Comparison of ENCODE assay signal across 23 cellular contexts in the genomic region with DNA sequence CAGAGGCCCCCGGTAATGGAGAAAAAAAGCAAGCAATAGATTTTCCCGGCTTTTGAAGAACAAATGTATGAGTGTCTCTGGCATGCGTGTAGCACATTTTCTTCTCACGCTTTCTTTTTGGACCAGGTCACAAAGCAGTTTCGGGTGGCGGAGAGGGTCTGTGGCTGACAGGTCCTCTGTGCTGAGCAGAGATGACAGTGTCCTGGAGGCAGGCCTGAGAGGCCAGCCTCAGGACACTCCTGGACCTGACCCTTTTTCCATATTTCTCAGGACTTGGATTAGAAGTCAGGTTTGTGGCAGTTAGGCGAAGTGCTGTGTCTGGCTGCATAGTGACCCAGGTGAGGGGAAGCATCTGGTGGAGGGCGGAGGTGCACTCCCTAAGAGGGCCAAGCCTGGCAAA. TPM values are rescaled to one million over a fixed set of nuclear protein-coding genes. Genes with fewer than 3 reads are reported as not detected.
DNase-seq lines count a peak whose midpoint lies in the region; ATAC-seq and TF ChIP-seq lines count a peak whose summit lies in the region.
"Had no signal": no experiment of that assay in that cellular context is flagged by ENCODE, and none has a peak within 500 bp of the region (broad histone marks: within the 10 kb centered on the region; RNA-seq: fewer than 3 reads in every experiment).

No MANE protein-coding gene starts in this region.

- no peaks in the 10 kb centered on the region for H3K9me3 Mint-ChIP-seq in activated CD4-positive, alpha-beta T cell treated with anti-CD3 and anti-CD28 coated beads for 36 hours (ENCODE audit: low read depth)
- H3K9me3 Mint-ChIP-seq in CD8-positive, alpha-beta memory T cell: no peaks in the 10 kb centered on the region
- no peaks in the 10 kb centered on the region for H3K9me3 Mint-ChIP-seq in effector memory CD8-positive, alpha-beta T cell
- H3K9me3 Mint-ChIP-seq: activated naive CD4-positive, alpha-beta T cell treated with anti-CD3 and anti-CD28 coated beads, Interleukin-2, amount 50 U/mL, for 24 hours; dendritic cell treated with granulocyte-macrophage colony-stimulating factor and Interleukin-4, amounts not matched to agents 40 ng/mL and 50 ng/mL, for 4 days; neural crest cell had no signal

- H3K27me3 Mint-ChIP-seq in activated CD4-positive, alpha-beta T cell treated with anti-CD3 and anti-CD28 coated beads for 36 hours: no peaks in the 10 kb centered on the region
- H3K27me3 Mint-ChIP-seq in CD8-positive, alpha-beta memory T cell: peaks cover 0 to 1% of the 10 kb centered on the region in 2 donors
- H3K27me3 Mint-ChIP-seq in effector memory CD8-positive, alpha-beta T cell: no peaks in the 10 kb centered on the region
- H3K27me3 Mint-ChIP-seq: activated naive CD4-positive, alpha-beta T cell treated with anti-CD3 and anti-CD28 coated beads, Interleukin-2, amount 50 U/mL, for 24 hours; dendritic cell treated with granulocyte-macrophage colony-stimulating factor and Interleukin-4, amounts not matched to agents 40 ng/mL and 50 ng/mL, for 4 days had no signal

- CTCF ChIA-PET in activated CD4-positive, alpha-beta T cell treated with anti-CD3 and anti-CD28 coated beads for 36 hours (lab: Charles Lee): no interaction called here
- CTCF ChIA-PET in CD8-positive, alpha-beta memory T cell (lab: Charles Lee): interaction anchor here (1.3 to 2.2 kb wide), 4 partner anchors 13 to 111 kb away, joined by 4 to 12 read pairs (median 4); no protein-coding TSS in a partner anchor

- H3K4me3 ChIP-seq in CD8-positive, alpha-beta memory T cell (ENCODE audit: low read length): no peak overlapping the region
- H3K4me3 ChIP-seq in prostate gland: no peak overlapping the region
- H3K4me3 ChIP-seq: body of pancreas, upper lobe of left lung had no signal

- no peaks in the 10 kb centered on the region for H3K9me3 ChIP-seq in CD8-positive, alpha-beta memory T cell (ENCODE audit: low read length)
- H3K9me3 ChIP-seq in prostate gland: no peaks in the 10 kb centered on the region
- H3K9me3 ChIP-seq: body of pancreas, upper lobe of left lung had no signal

- H3K36me3 ChIP-seq in CD8-positive, alpha-beta memory T cell (ENCODE audit: insufficient read depth, low read length): peaks cover 28% of the 10 kb centered on the region
- H3K36me3 ChIP-seq in prostate gland: no peaks in the 10 kb centered on the region

- POLR2A ChIA-PET in activated CD4-positive, alpha-beta T cell treated with anti-CD3 and anti-CD28 coated beads for 36 hours (lab: Charles Lee): no interaction called here
- POLR2A ChIA-PET in CD8-positive, alpha-beta memory T cell (lab: Charles Lee): interaction anchor here (1.7 kb wide), 1 partner anchor 13 kb away, joined by 6 read pairs; no protein-coding TSS in a partner anchor

- 62% methylated on average over 8 of the region's 8 CpGs for WGBS in prostate gland

- H3K4me1 Mint-ChIP-seq in activated CD4-positive, alpha-beta T cell treated with anti-CD3 and anti-CD28 coated beads for 36 hours: peaks cover 43% of the 10 kb centered on the region
- peaks cover 65 to 85% (median 71%) of the 10 kb centered on the region in 3 donors for H3K4me1 Mint-ChIP-seq in CD8-positive, alpha-beta memory T cell
- H3K4me1 Mint-ChIP-seq in effector memory CD8-positive, alpha-beta T cell (ENCODE audit: low read depth in 2 of 2): peaks cover 43 to 44% of the 10 kb centered on the region in 2 donors

- H3K4me3 Mint-ChIP-seq in activated CD4-positive, alpha-beta T cell treated with anti-CD3 and anti-CD28 coated beads for 36 hours: no peak overlapping the region
- peak overlapping the region in 4 of 7 donors; percentile 4 to 37 (median 20) for H3K4me3 Mint-ChIP-seq in CD8-positive, alpha-beta memory T cell
- peak overlapping the region in 1 of 2 donors; percentile 23 for H3K4me3 Mint-ChIP-seq in effector memory CD8-positive, alpha-beta T cell
- H3K4me3 Mint-ChIP-seq: activated naive CD4-positive, alpha-beta T cell treated with anti-CD3 and anti-CD28 coated beads, Interleukin-2, amount 50 U/mL, for 24 hours; dendritic cell treated with granulocyte-macrophage colony-stimulating factor and Interleukin-4, amounts not matched to agents 40 ng/mL and 50 ng/mL, for 4 days; neural crest cell had no signal

- no peak for ATAC-seq in activated CD4-positive, alpha-beta T cell treated with anti-CD3 and anti-CD28 coated beads for 36 hours
- ATAC-seq in effector memory CD8-positive, alpha-beta T cell (replicated peaks): no peak
- ATAC-seq in GM19452 (IDR thresholded peaks at IDR 0.05; ENCODE audit: unreplicated experiment) (no peak), HG02938 (IDR thresholded peaks at IDR 0.05; ENCODE audit: unreplicated experiment) (no peak), HG03354 (IDR thresholded peaks at IDR 0.05; ENCODE audit: poor library complexity, severe bottlenecking, unreplicated experiment) (no peak)
- ATAC-seq: body of pancreas had no signal

- no peak for DNase-seq in activated CD4-positive, alpha-beta T cell treated with anti-CD3 and anti-CD28 coated beads for 36 hours
- no peak for DNase-seq in activated CD4-positive, alpha-beta T cell treated with anti-CD3 and anti-CD28 coated beads for 4 hours
- no peak for DNase-seq in CD8-positive, alpha-beta memory T cell
- DNase-seq in effector memory CD8-positive, alpha-beta T cell: no peak
- DNase-seq in prostate gland (ENCODE audit: low spot score): no peak
- DNase-seq: body of pancreas; GOT3; Karpas-422; kidney glomerular epithelial cell; NCI-H1092 treated with DMSO at 0.1 percent for 48 hours; NCI-H510A; retina; SHP77; stimulated activated naive CD4-positive, alpha-beta T cell treated with Interleukin-2 at 50 U/mL for 16 hours; T-helper 1 cell; upper lobe of left lung had no signal

- peaks cover 34% of the 10 kb centered on the region for H3K36me3 Mint-ChIP-seq in activated CD4-positive, alpha-beta T cell treated with anti-CD3 and anti-CD28 coated beads for 36 hours (ENCODE audit: low read depth)
- H3K36me3 Mint-ChIP-seq in CD8-positive, alpha-beta memory T cell: peaks cover 4 to 77% (median 16%) of the 10 kb centered on the region in 3 donors
- H3K36me3 Mint-ChIP-seq in effector memory CD8-positive, alpha-beta T cell (ENCODE audit: insufficient read depth): peaks cover 89% of the 10 kb centered on the region

- H3K27ac Mint-ChIP-seq in activated CD4-positive, alpha-beta T cell treated with anti-CD3 and anti-CD28 coated beads for 36 hours: peak overlapping the region; percentile 15
- H3K27ac Mint-ChIP-seq in CD8-positive, alpha-beta memory T cell: peak overlapping the region in 5 of 8 donors; percentile 67 to 96 (median 88)
- peak overlapping the region; percentile 87 to 99 for H3K27ac Mint-ChIP-seq in effector memory CD8-positive, alpha-beta T cell
- H3K27ac Mint-ChIP-seq: dendritic cell treated with granulocyte-macrophage colony-stimulating factor and Interleukin-4, amounts not matched to agents 40 ng/mL and 50 ng/mL, for 4 days had no signal

- intact Hi-C loops in activated CD4-positive, alpha-beta T cell treated with anti-CD3 and anti-CD28 coated beads for 36 hours (cut with DNase I, micrococcal nuclease): loop anchor here in 1 of 2 experiments (1.0 kb wide), 1 partner anchor 13 kb away; no protein-coding TSS in a partner anchor
- intact Hi-C loops in prostate gland (cut with DNase I): no loop called here

- no peaks in the 10 kb centered on the region for H3K27me3 ChIP-seq in CD8-positive, alpha-beta memory T cell (ENCODE audit: insufficient read depth, low read length, poor library complexity, severe bottlenecking)
- H3K27me3 ChIP-seq in prostate gland (replicated peaks; ENCODE audit: insufficient read depth): no peaks in the 10 kb centered on the region
- H3K27me3 ChIP-seq: body of pancreas, upper lobe of left lung had no signal

- peaks cover 35% of the 10 kb centered on the region for H3K4me1 ChIP-seq in CD8-positive, alpha-beta memory T cell (ENCODE audit: insufficient read depth, low read length)
- H3K4me1 ChIP-seq in prostate gland (replicated peaks): no peaks in the 10 kb centered on the region

- TF ChIP-seq POLR2A in prostate gland (IDR thresholded peaks at IDR 0.05): no peak

- TF ChIP-seq CTCF in prostate gland (IDR thresholded peaks at IDR 0.05): no peak

- no peak overlapping the region for H3K27ac ChIP-seq in CD8-positive, alpha-beta memory T cell (ENCODE audit: low read depth, low read length)
- H3K27ac ChIP-seq in prostate gland: peak overlapping the region; percentile 1 to 3
- H3K27ac ChIP-seq: 22Rv1 had no signal

RNA-seq across cellular contexts. Expression of a gene that starts 52.9 kb away (rescaled TPM):
- total RNA-seq in activated CD4-positive, alpha-beta T cell treated with anti-CD3 and anti-CD28 coated beads for 36 hours: 100 to 1,000 TPM; 147 to 212 TPM
- 100 to 1,000 TPM; 145 to 147 TPM for total RNA-seq in CD8-positive, alpha-beta memory T cell
- 109 TPM for polyA plus RNA-seq in CD8-positive, alpha-beta memory T cell
- total RNA-seq in prostate gland: 10 to 100 TPM; 16.6 to 56.5 TPM

Comparison
In these comparisons a context has a peak if more than half of its experiments do, and no peak if none do; other contexts are left out.
1. H3K27ac Mint-ChIP-seq: peak in every context shown above with its lines; median percentile 93 in effector memory CD8-positive, alpha-beta T cell; 88 in CD8-positive, alpha-beta memory T cell; 15 in activated CD4-positive, alpha-beta T cell treated with anti-CD3 and anti-CD28 coated beads for 36 hours.